Comparison of ENCODE assay signal across 1 cellular context in the genomic region with DNA sequence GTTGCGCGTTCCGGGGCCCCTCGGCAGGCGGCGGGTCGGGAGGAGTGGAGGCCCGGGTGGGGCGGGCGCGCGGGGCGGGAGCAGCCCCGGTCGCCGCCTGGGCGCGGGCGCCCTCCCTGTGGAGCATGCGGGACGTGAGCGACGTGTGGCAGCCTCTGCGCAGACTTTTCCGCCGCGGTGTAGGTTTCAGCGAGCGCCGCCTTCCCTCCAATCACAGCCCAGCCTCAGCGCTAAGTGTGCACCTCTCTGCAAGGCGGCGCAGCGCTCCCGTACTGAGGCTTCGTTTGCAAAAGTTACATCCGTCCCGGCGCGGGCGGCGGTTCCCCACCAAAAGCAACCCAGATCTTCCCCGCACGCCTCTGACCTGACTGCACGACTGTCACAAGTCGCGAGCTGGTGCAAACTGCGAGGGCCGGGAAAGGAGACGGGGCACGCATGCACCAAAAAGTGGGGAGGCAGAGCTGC.
TF ChIP-seq lines count a peak whose summit lies in the region.

No MANE protein-coding gene starts in this region.

TF ChIP-seq in GM12878, 131 proteins besides CTCF, POLR2A, EP300 and RAD21 (continued from another document and continues in another):
- TF ChIP-seq, protein P1, sequence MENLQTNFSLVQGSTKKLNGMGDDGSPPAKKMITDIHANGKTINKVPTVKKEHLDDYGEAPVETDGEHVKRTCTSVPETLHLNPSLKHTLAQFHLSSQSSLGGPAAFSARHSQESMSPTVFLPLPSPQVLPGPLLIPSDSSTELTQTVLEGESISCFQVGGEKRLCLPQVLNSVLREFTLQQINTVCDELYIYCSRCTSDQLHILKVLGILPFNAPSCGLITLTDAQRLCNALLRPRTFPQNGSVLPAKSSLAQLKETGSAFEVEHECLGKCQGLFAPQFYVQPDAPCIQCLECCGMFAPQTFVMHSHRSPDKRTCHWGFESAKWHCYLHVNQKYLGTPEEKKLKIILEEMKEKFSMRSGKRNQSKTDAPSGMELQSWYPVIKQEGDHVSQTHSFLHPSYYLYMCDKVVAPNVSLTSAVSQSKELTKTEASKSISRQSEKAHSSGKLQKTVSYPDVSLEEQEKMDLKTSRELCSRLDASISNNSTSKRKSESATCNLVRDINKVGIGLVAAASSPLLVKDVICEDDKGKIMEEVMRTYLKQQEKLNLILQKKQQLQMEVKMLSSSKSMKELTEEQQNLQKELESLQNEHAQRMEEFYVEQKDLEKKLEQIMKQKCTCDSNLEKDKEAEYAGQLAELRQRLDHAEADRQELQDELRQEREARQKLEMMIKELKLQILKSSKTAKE (IDR thresholded peaks at IDR 0.05; ENCODE audit: low read depth, poor library complexity, severe bottlenecking) = no peak
- TF ChIP-seq SUZ12 (IDR thresholded peaks at IDR 0.05; ENCODE audit: unreplicated experiment) = no peak
- TF ChIP-seq, protein P2, sequence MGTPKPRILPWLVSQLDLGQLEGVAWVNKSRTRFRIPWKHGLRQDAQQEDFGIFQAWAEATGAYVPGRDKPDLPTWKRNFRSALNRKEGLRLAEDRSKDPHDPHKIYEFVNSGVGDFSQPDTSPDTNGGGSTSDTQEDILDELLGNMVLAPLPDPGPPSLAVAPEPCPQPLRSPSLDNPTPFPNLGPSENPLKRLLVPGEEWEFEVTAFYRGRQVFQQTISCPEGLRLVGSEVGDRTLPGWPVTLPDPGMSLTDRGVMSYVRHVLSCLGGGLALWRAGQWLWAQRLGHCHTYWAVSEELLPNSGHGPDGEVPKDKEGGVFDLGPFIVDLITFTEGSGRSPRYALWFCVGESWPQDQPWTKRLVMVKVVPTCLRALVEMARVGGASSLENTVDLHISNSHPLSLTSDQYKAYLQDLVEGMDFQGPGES (IDR thresholded peaks at IDR 0.05) = no peak
- no peak for TF ChIP-seq HDAC2 (IDR thresholded peaks at IDR 0.05)
- no peak for TF ChIP-seq RAD51 (IDR thresholded peaks at IDR 0.05)
- TF ChIP-seq, protein P3, sequence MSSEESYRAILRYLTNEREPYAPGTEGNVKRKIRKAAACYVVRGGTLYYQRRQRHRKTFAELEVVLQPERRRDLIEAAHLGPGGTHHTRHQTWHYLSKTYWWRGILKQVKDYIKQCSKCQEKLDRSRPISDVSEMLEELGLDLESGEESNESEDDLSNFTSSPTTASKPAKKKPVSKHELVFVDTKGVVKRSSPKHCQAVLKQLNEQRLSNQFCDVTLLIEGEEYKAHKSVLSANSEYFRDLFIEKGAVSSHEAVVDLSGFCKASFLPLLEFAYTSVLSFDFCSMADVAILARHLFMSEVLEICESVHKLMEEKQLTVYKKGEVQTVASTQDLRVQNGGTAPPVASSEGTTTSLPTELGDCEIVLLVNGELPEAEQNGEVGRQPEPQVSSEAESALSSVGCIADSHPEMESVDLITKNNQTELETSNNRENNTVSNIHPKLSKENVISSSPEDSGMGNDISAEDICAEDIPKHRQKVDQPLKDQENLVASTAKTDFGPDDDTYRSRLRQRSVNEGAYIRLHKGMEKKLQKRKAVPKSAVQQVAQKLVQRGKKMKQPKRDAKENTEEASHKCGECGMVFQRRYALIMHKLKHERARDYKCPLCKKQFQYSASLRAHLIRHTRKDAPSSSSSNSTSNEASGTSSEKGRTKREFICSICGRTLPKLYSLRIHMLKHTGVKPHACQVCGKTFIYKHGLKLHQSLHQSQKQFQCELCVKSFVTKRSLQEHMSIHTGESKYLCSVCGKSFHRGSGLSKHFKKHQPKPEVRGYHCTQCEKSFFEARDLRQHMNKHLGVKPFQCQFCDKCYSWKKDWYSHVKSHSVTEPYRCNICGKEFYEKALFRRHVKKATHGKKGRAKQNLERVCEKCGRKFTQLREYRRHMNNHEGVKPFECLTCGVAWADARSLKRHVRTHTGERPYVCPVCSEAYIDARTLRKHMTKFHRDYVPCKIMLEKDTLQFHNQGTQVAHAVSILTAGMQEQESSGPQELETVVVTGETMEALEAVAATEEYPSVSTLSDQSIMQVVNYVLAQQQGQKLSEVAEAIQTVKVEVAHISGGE (CRISPR knock-in tag; IDR thresholded peaks at IDR 0.05) = no peak
- no peak for TF ChIP-seq TBL1XR1 (IDR thresholded peaks at IDR 0.05; ENCODE audit: low read depth, low read length)
- TF ChIP-seq ESRRA (IDR thresholded peaks at IDR 0.05; ENCODE audit: low read length) = no peak
- TF ChIP-seq, protein P4, sequence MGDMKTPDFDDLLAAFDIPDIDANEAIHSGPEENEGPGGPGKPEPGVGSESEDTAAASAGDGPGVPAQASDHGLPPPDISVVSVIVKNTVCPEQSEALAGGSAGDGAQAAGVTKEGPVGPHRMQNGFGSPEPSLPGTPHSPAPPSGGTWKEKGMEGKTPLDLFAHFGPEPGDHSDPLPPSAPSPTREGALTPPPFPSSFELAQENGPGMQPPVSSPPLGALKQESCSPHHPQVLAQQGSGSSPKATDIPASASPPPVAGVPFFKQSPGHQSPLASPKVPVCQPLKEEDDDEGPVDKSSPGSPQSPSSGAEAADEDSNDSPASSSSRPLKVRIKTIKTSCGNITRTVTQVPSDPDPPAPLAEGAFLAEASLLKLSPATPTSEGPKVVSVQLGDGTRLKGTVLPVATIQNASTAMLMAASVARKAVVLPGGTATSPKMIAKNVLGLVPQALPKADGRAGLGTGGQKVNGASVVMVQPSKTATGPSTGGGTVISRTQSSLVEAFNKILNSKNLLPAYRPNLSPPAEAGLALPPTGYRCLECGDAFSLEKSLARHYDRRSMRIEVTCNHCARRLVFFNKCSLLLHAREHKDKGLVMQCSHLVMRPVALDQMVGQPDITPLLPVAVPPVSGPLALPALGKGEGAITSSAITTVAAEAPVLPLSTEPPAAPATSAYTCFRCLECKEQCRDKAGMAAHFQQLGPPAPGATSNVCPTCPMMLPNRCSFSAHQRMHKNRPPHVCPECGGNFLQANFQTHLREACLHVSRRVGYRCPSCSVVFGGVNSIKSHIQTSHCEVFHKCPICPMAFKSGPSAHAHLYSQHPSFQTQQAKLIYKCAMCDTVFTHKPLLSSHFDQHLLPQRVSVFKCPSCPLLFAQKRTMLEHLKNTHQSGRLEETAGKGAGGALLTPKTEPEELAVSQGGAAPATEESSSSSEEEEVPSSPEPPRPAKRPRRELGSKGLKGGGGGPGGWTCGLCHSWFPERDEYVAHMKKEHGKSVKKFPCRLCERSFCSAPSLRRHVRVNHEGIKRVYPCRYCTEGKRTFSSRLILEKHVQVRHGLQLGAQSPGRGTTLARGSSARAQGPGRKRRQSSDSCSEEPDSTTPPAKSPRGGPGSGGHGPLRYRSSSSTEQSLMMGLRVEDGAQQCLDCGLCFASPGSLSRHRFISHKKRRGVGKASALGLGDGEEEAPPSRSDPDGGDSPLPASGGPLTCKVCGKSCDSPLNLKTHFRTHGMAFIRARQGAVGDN (IDR thresholded peaks at IDR 0.05) = peak; percentile 90
- no peak for TF ChIP-seq SP1 (IDR thresholded peaks at IDR 0.05; ENCODE audit: low read depth, low read length)
- no peak; the same call in 1 of the 2 replicates for TF ChIP-seq SIN3A (IDR thresholded peaks at IDR 0.05; ENCODE audit: low read depth, low read length)
- no peak for TF ChIP-seq MEF2A (IDR thresholded peaks at IDR 0.05; ENCODE audit: insufficient read depth, low read depth, low read length)
- no peak for TF ChIP-seq YBX1 (IDR thresholded peaks at IDR 0.05)
- no peak for TF ChIP-seq JUNB (IDR thresholded peaks at IDR 0.05)
- TF ChIP-seq, protein P5, sequence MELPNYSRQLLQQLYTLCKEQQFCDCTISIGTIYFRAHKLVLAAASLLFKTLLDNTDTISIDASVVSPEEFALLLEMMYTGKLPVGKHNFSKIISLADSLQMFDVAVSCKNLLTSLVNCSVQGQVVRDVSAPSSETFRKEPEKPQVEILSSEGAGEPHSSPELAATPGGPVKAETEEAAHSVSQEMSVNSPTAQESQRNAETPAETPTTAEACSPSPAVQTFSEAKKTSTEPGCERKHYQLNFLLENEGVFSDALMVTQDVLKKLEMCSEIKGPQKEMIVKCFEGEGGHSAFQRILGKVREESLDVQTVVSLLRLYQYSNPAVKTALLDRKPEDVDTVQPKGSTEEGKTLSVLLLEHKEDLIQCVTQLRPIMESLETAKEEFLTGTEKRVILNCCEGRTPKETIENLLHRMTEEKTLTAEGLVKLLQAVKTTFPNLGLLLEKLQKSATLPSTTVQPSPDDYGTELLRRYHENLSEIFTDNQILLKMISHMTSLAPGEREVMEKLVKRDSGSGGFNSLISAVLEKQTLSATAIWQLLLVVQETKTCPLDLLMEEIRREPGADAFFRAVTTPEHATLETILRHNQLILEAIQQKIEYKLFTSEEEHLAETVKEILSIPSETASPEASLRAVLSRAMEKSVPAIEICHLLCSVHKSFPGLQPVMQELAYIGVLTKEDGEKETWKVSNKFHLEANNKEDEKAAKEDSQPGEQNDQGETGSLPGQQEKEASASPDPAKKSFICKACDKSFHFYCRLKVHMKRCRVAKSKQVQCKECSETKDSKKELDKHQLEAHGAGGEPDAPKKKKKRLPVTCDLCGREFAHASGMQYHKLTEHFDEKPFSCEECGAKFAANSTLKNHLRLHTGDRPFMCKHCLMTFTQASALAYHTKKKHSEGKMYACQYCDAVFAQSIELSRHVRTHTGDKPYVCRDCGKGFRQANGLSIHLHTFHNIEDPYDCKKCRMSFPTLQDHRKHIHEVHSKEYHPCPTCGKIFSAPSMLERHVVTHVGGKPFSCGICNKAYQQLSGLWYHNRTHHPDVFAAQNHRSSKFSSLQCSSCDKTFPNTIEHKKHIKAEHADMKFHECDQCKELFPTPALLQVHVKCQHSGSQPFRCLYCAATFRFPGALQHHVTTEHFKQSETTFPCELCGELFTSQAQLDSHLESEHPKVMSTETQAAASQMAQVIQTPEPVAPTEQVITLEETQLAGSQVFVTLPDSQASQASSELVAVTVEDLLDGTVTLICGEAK (IDR thresholded peaks at IDR 0.05; ENCODE audit: borderline replicate concordance) = no peak
- no peak for TF ChIP-seq ZNF207 (IDR thresholded peaks at IDR 0.05; ENCODE audit: borderline replicate concordance)
- no peak for TF ChIP-seq ETV6 (conservative IDR thresholded peaks at IDR 0.05 in 1 of 2, IDR thresholded peaks at IDR 0.05 in 1 of 2; ENCODE audit: borderline replicate concordance in 1 of 2, low read depth in 1 of 2)
- no peak; the same call in 1 of the 2 replicates for TF ChIP-seq CHD2 (IDR thresholded peaks at IDR 0.05; ENCODE audit: borderline replicate concordance, low read depth, low read length)
- TF ChIP-seq EGR1 (IDR thresholded peaks at IDR 0.05; ENCODE audit: borderline replicate concordance in 1 of 2, low read depth in 2 of 2, low read length in 2 of 2) = no peak
- TF ChIP-seq SMARCA5 (IDR thresholded peaks at IDR 0.05) = peak; percentile 43; the same call in 1 of the 2 replicates
- no peak for TF ChIP-seq NR2C2 (IDR thresholded peaks at IDR 0.05; ENCODE audit: borderline replicate concordance, control insufficient read depth, insufficient read length, low read depth)
- TF ChIP-seq, protein P6, sequence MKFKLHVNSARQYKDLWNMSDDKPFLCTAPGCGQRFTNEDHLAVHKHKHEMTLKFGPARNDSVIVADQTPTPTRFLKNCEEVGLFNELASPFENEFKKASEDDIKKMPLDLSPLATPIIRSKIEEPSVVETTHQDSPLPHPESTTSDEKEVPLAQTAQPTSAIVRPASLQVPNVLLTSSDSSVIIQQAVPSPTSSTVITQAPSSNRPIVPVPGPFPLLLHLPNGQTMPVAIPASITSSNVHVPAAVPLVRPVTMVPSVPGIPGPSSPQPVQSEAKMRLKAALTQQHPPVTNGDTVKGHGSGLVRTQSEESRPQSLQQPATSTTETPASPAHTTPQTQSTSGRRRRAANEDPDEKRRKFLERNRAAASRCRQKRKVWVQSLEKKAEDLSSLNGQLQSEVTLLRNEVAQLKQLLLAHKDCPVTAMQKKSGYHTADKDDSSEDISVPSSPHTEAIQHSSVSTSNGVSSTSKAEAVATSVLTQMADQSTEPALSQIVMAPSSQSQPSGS (IDR thresholded peaks at IDR 0.05; ENCODE audit: low read length) = no peak
- peak; percentile 56; the same call in 1 of the 2 replicates for TF ChIP-seq MXI1 (IDR thresholded peaks at IDR 0.05; ENCODE audit: low read depth, low read length)
- TF ChIP-seq, protein P7, sequence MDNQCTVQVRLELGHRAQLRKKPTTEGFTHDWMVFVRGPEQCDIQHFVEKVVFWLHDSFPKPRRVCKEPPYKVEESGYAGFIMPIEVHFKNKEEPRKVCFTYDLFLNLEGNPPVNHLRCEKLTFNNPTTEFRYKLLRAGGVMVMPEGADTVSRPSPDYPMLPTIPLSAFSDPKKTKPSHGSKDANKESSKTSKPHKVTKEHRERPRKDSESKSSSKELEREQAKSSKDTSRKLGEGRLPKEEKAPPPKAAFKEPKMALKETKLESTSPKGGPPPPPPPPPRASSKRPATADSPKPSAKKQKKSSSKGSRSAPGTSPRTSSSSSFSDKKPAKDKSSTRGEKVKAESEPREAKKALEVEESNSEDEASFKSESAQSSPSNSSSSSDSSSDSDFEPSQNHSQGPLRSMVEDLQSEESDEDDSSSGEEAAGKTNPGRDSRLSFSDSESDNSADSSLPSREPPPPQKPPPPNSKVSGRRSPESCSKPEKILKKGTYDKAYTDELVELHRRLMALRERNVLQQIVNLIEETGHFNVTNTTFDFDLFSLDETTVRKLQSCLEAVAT (IDR thresholded peaks at IDR 0.05) = peak; percentile 43
- TF ChIP-seq, protein P8, sequence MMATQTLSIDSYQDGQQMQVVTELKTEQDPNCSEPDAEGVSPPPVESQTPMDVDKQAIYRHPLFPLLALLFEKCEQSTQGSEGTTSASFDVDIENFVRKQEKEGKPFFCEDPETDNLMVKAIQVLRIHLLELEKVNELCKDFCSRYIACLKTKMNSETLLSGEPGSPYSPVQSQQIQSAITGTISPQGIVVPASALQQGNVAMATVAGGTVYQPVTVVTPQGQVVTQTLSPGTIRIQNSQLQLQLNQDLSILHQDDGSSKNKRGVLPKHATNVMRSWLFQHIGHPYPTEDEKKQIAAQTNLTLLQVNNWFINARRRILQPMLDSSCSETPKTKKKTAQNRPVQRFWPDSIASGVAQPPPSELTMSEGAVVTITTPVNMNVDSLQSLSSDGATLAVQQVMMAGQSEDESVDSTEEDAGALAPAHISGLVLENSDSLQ (IDR thresholded peaks at IDR 0.05) = peak; percentile 76
- no peak for TF ChIP-seq CREB1 (IDR thresholded peaks at IDR 0.05; ENCODE audit: low read depth)
- TF ChIP-seq, protein P9, sequence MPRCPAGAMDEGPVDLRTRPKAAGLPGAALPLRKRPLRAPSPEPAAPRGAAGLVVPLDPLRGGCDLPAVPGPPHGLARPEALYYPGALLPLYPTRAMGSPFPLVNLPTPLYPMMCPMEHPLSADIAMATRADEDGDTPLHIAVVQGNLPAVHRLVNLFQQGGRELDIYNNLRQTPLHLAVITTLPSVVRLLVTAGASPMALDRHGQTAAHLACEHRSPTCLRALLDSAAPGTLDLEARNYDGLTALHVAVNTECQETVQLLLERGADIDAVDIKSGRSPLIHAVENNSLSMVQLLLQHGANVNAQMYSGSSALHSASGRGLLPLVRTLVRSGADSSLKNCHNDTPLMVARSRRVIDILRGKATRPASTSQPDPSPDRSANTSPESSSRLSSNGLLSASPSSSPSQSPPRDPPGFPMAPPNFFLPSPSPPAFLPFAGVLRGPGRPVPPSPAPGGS (IDR thresholded peaks at IDR 0.05; ENCODE audit: borderline replicate concordance, insufficient read depth, low read depth, low read length, poor library complexity, severe bottlenecking) = no peak
- no peak for TF ChIP-seq STAT1 (conservative IDR thresholded peaks at IDR 0.05)
- TF ChIP-seq BHLHE40 (IDR thresholded peaks at IDR 0.05; ENCODE audit: borderline replicate concordance in 1 of 2, low read depth in 2 of 2, low read length in 1 of 2) = peak in 1 of 2 experiments; percentile 79; a peak in 3 of 4 replicates
- peak; percentile 16; the same call in 1 of the 2 replicates for TF ChIP-seq IKZF1 (conservative IDR thresholded peaks at IDR 0.05)
- TF ChIP-seq POLR2AphosphoS2 (IDR thresholded peaks at IDR 0.05; ENCODE audit: low read depth, low read length) = 0 out of 2 replicates have a peak, but pooled peaks have one; percentile 3
- peak; percentile 34 for TF ChIP-seq DPF2 (IDR thresholded peaks at IDR 0.05)
- TF ChIP-seq FOXK2 (IDR thresholded peaks at IDR 0.05) = no peak
- TF ChIP-seq ZNF217 (IDR thresholded peaks at IDR 0.05) = no peak
- no peak for TF ChIP-seq YY1 (IDR thresholded peaks at IDR 0.05; ENCODE audit: low read depth, low read length)
- TF ChIP-seq CEBPB (IDR thresholded peaks at IDR 0.05; ENCODE audit: borderline replicate concordance in 1 of 2, low read depth in 2 of 2, low read length in 2 of 2) = no peak
- no peak for TF ChIP-seq CHD4 (IDR thresholded peaks at IDR 0.05)
